In the genomic region with DNA sequence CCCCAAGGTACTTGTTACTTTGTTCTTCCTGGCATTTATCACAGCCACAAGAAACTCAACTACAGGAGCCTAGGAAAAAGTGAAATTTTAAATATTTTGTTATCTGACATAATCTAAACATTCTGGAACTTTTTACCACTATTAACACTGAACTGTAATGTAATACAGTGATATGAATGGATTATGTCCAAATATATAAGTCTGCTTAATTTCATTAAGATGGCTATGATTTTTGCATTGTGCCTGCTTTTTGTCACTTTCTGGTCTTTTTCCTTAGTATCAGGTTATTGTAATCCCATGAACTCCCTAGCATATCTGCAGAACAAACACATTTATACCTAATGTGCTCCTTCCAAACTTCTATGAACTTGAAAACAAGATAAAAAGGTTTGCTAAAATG, we compare ENCODE assay signal across 18 cellular contexts.
"Had no signal": no experiment of that assay in that cellular context is flagged by ENCODE, and none has a peak within 500 bp of the region (broad histone marks: within the 10 kb centered on the region; RNA-seq: fewer than 3 reads in every experiment).

No MANE protein-coding gene starts in this region.

- H3K27me3 Mint-ChIP-seq: stimulated activated memory B cell treated with anti-CD40 and anti-IgM and Interleukin-4, amounts not matched to agents 10 μg/mL and 1 μg/mL and 100 μg/mL, for 72 hours; stimulated activated naive CD8-positive, alpha-beta T cell treated with anti-CD3 and anti-CD28 coated beads, Interleukin-15, Interleukin-2, amounts not matched to agents 100 ng/mL and 50 ng/mL, for 24 hours had no signal

- H3K27me3 ChIP-seq: colonic mucosa, heart left ventricle, neutrophil, spleen, tibial artery, upper lobe of left lung, uterus had no signal

- ATAC-seq: sciatic nerve; stimulated activated memory B cell treated with anti-CD40 and anti-IgM and Interleukin-4, amounts not matched to agents 10 μg/mL and 1 μg/mL and 100 μg/mL, for 72 hours had no signal

- H3K4me3 Mint-ChIP-seq: stimulated activated memory B cell treated with anti-CD40 and anti-IgM and Interleukin-4, amounts not matched to agents 10 μg/mL and 1 μg/mL and 100 μg/mL, for 72 hours; stimulated activated naive CD8-positive, alpha-beta T cell treated with anti-CD3 and anti-CD28 coated beads, Interleukin-15, Interleukin-2, amounts not matched to agents 100 ng/mL and 50 ng/mL, for 24 hours had no signal

- H3K36me3 ChIP-seq: colonic mucosa, uterus had no signal

- H3K9me3 Mint-ChIP-seq: stimulated activated memory B cell treated with anti-CD40 and anti-IgM and Interleukin-4, amounts not matched to agents 10 μg/mL and 1 μg/mL and 100 μg/mL, for 72 hours had no signal

- H3K4me3 ChIP-seq: colonic mucosa, heart left ventricle, spleen, tibial artery, upper lobe of left lung, uterus had no signal

- H3K27ac ChIP-seq: colonic mucosa, heart left ventricle, spleen, tibial artery, upper lobe of left lung, uterus had no signal

- H3K9me3 ChIP-seq: colonic mucosa, neutrophil, tibial artery, upper lobe of left lung, uterus had no signal

- DNase-seq: colonic mucosa; dermis blood vessel endothelial cell; foreskin melanocyte; heart left ventricle; hypothalamus; kidney glomerular epithelial cell; posterior cingulate gyrus; spleen; stimulated activated CD4-positive, alpha-beta T cell treated with anti-CD3 and anti-CD28 coated beads, Interleukin-15, amount 100 ng/mL, for 24 hours; stimulated activated CD4-positive, alpha-beta T cell treated with anti-CD3 and anti-CD28 coated beads, Interleukin-1b, Interleukin-23, amount 100 ng/mL, for 48 hours; stimulated activated CD4-positive, alpha-beta T cell treated with anti-CD3 and anti-CD28 coated beads, Interleukin-4, amount 100 ng/mL, for 24 hours; tibial artery; upper lobe of left lung; uterus had no signal

- H3K4me1 ChIP-seq: colonic mucosa, uterus had no signal

- H3K27ac Mint-ChIP-seq: stimulated activated memory B cell treated with anti-CD40 and anti-IgM and Interleukin-4, amounts not matched to agents 10 μg/mL and 1 μg/mL and 100 μg/mL, for 72 hours; stimulated activated naive CD8-positive, alpha-beta T cell treated with anti-CD3 and anti-CD28 coated beads, Interleukin-15, Interleukin-2, amounts not matched to agents 100 ng/mL and 50 ng/mL, for 24 hours had no signal
